Comparison of ENCODE assay signal across 1 cellular context in the genomic region with DNA sequence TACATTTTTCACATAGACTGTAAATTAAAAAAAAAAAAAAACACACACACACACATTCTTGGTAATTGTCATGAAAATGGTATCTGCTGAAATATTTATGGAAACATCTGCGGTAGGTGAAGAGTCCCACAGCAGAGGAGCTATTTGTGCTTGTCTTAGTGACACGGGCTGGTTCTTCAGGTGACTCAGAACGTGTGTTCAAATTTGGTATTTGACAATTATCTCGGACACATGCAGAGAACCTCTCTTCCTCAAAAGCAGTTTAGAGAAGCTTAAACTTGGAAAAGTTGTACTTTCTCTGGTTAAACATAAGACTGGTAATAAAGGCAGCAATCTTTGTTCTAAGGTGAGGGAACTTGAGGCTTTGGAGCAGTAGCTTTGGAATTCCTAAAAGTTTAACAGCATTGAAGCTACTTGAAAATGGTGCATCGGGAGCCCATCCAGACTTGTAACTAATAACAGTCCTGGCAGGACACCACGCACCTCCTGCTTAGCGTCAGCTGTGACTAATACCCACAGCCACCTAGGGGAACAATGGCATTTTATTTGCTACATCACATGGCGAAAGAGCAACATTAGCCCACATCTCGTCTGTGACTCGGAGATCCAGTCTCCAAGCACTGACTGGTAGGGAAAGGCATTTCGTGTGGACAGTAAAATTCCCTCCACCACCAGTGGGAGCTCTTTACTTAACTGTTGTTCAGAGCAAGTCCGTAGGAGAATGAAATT.
A peak's percentile ranks its signal among the peaks of the same experiment; 100 is the strongest.
TF ChIP-seq lines count a peak whose summit lies in the region.

No MANE protein-coding gene starts in this region.

TF ChIP-seq in IMR-90, 13 proteins besides CTCF, POLR2A, EP300 and RAD21 (continued from another document):
- TF ChIP-seq USF2 (IDR thresholded peaks at IDR 0.05; ENCODE audit: low read depth, low read length), result peak; percentile 48; the same call in 1 of the 2 replicates
